In genomic region chr13:22800726-22801401, GRCh38 we compare ENCODE assay signal across 1 cellular context.
TF ChIP-seq lines count a peak whose summit lies in the region.

No MANE protein-coding gene starts in this region.

TF ChIP-seq in GM12878, 131 proteins besides CTCF, POLR2A, EP300 and RAD21 (continued from another document):
- TF ChIP-seq E4F1 (IDR thresholded peaks at IDR 0.05; ENCODE audit: borderline replicate concordance, partially characterized antibody) = no peak
- TF ChIP-seq KLF5 (IDR thresholded peaks at IDR 0.05; ENCODE audit: partially characterized antibody) = no peak
- TF ChIP-seq CREB1 (IDR thresholded peaks at IDR 0.05; ENCODE audit: low read depth) = no peak
- TF ChIP-seq HDAC6 (IDR thresholded peaks at IDR 0.05; ENCODE audit: unreplicated experiment) = no peak
- no peak for TF ChIP-seq PAX8 (IDR thresholded peaks at IDR 0.05)
- TF ChIP-seq IKZF2 (IDR thresholded peaks at IDR 0.05) = peak; percentile 39 to 49; a peak in 2 of 4 replicates
- TF ChIP-seq NBN (IDR thresholded peaks at IDR 0.05) = no peak
- TF ChIP-seq NR2C1 (IDR thresholded peaks at IDR 0.05) = no peak
- TF ChIP-seq MLLT1 (IDR thresholded peaks at IDR 0.05) = no peak
- TF ChIP-seq ATF3 (IDR thresholded peaks at IDR 0.05; ENCODE audit: borderline replicate concordance, extremely low read depth, low read depth, low read length) = no peak
- TF ChIP-seq BCL11A (IDR thresholded peaks at IDR 0.05; ENCODE audit: low read depth, low read length) = no peak
- no peak for TF ChIP-seq BACH1 (IDR thresholded peaks at IDR 0.05; ENCODE audit: borderline replicate concordance)
- 0 out of 2 replicates have a peak, but pooled peaks have one; percentile 20 for TF ChIP-seq DPF2 (IDR thresholded peaks at IDR 0.05)
- no peak for TF ChIP-seq SUZ12 (IDR thresholded peaks at IDR 0.05; ENCODE audit: unreplicated experiment)
- no peak for TF ChIP-seq RBBP5 (conservative IDR thresholded peaks at IDR 0.05)
- no peak for TF ChIP-seq TAF1 (IDR thresholded peaks at IDR 0.05; ENCODE audit: borderline replicate concordance, low read depth, low read length)
- TF ChIP-seq ASH2L (IDR thresholded peaks at IDR 0.05; ENCODE audit: borderline replicate concordance, low read depth) = no peak
- TF ChIP-seq ELK1 (IDR thresholded peaks at IDR 0.05; ENCODE audit: low read depth, low read length) = no peak
- TF ChIP-seq RB1 (IDR thresholded peaks at IDR 0.05; ENCODE audit: borderline replicate concordance) = no peak
